Comparison of ENCODE assay signal across 1 cellular context in the genomic region with DNA sequence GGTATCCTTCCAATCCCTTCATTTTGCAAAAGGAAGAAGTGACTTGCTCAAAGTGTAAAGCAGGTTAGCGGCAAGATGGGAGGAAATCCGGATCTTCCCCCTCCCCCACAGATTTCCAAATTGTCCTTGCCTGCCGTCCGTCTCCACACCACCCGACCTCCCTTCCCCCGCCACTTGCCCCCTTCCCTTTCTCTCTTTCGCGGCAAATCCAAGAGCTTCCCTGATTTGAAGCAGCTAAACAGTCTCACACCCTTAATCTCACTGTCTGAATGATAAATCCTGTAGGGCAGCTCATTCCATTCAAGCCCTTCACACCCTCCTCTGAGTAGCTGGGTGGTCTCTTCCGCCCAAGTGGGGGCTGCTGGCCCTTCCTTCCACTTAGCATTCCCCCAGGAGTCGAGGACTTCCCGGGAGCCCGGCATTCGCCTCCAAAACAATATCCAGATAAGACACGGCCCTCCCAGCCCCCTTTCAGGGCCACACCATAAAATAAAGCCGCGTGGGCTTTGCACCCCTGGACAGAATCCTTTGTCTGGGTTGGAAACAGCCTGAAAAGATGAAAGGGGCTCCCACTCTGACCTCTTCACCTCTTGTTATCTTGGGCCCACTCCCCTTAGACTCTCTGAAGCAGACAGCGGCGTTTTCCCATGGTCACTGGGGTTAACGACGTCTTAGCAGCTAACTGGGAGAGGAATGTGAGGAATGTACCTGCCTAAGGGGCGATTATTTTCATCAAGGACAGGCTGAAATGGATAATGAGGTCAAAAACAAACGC.
TF ChIP-seq lines count a peak whose summit lies in the region.

No MANE protein-coding gene starts in this region.

TF ChIP-seq in HEK293, 187 proteins besides CTCF, POLR2A, EP300 and RAD21 (continued from another document):
- TF ChIP-seq, protein P1, sequence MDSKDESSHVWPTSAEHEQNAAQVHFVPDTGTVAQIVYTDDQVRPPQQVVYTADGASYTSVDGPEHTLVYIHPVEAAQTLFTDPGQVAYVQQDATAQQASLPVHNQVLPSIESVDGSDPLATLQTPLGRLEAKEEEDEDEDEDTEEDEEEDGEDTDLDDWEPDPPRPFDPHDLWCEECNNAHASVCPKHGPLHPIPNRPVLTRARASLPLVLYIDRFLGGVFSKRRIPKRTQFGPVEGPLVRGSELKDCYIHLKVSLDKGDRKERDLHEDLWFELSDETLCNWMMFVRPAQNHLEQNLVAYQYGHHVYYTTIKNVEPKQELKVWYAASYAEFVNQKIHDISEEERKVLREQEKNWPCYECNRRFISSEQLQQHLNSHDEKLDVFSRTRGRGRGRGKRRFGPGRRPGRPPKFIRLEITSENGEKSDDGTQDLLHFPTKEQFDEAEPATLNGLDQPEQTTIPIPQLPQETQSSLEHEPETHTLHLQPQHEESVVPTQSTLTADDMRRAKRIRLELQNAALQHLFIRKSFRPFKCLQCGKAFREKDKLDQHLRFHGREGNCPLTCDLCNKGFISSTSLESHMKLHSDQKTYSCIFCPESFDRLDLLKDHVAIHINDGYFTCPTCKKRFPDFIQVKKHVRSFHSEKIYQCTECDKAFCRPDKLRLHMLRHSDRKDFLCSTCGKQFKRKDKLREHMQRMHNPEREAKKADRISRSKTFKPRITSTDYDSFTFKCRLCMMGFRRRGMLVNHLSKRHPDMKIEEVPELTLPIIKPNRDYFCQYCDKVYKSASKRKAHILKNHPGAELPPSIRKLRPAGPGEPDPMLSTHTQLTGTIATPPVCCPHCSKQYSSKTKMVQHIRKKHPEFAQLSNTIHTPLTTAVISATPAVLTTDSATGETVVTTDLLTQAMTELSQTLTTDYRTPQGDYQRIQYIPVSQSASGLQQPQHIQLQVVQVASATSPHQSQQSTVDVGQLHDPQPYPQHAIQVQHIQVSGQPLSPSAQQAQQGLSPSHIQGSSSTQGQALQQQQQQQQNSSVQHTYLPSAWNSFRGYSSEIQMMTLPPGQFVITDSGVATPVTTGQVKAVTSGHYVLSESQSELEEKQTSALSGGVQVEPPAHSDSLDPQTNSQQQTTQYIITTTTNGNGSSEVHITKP (tag by site-specific recombination; IDR thresholded peaks at IDR 0.05), result peak; percentile 96
- peak; percentile 27; the same call in 1 of the 2 replicates for TF ChIP-seq ZEB2 (tag by site-specific recombination; IDR thresholded peaks at IDR 0.05)
